In the genomic region with DNA sequence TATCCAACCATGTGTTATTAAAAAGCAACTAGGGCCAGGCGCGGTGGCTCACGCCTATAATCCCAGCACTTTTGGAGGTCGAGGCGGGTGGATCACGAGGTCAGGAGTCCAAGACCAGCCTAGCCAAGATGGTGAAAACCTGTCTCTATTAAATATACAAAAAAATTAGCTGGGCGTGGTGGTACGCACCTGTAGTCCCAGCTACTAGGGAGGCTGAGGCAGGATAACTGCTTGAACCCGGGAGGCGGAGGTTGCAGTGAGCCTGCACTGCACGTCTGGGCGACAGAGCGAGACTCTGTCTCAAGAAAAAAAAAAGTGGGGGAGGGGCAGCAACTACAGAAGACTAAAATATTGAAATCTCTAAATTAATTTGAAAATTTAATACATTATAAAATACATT, we compare ENCODE assay signal across 12 cellular contexts. TPM values are rescaled to one million over a fixed set of nuclear protein-coding genes. Genes with fewer than 3 reads are reported as not detected.
A peak's percentile ranks its signal among the peaks of the same experiment; 100 is the strongest.
DNase-seq lines count a peak whose midpoint lies in the region; ATAC-seq, FAIRE-seq and TF ChIP-seq lines count a peak whose summit lies in the region.
"Had no signal": no experiment of that assay in that cellular context is flagged by ENCODE, and none has a peak within 500 bp of the region (broad histone marks: within the 10 kb centered on the region; RNA-seq: fewer than 3 reads in every experiment).

No MANE protein-coding gene starts in this region.

- FAIRE-seq in kidney (lab: Jason Lieb, UNC) = no peak

- H3K36me3 ChIP-seq in kidney (ENCODE audit: control insufficient read depth in 1 of 2, insufficient read depth in 2 of 2, low read length in 2 of 2) (peaks cover 6 to 12% of the 10 kb centered on the region in 2 donors), HAP-1 (replicated peaks) (peaks cover 68% of the 10 kb centered on the region)

- DNase-seq in kidney (peak; percentile 14), kidney tubule cell (ENCODE audit: low spot score) (no peak), HAP-1 (ENCODE audit: low spot score in 2 of 2) (no peak), glutamatergic neuron (no peak)
- DNase-seq in stimulated activated naive CD4-positive, alpha-beta T cell (lab: John Stamatoyannopoulos, UW) = no peak
- DNase-seq: CD8-positive, alpha-beta T cell; GF-D8; H9 had no signal

- no peak overlapping the region for H3K27ac ChIP-seq in kidney (ENCODE audit: low read depth in 2 of 2, low read length in 2 of 2)

- no peak overlapping the region for H3K27ac Mint-ChIP-seq in glutamatergic neuron (ENCODE audit: unreplicated experiment)
- H3K27ac Mint-ChIP-seq: CD8-positive, alpha-beta T cell; GM23338; H9 had no signal

- H3K27me3 Mint-ChIP-seq in glutamatergic neuron (ENCODE audit: unreplicated experiment) = no peaks in the 10 kb centered on the region

- H3K9ac ChIP-seq in kidney (ENCODE audit: low read length in 2 of 2) = no peak overlapping the region

- no peaks in the 10 kb centered on the region for H3K36me3 Mint-ChIP-seq in glutamatergic neuron (ENCODE audit: unreplicated experiment)

- H3K4me1 ChIP-seq in kidney (ENCODE audit: control insufficient read depth in 1 of 2, insufficient read depth in 1 of 2, low read depth in 1 of 2, low read length in 2 of 2) (no peaks in the 10 kb centered on the region), HAP-1 (no peaks in the 10 kb centered on the region)

- peak; percentile 17 for ATAC-seq in GM18502 (IDR thresholded peaks at IDR 0.05; ENCODE audit: poor library complexity, unreplicated experiment)
- peak; percentile 12 for ATAC-seq in HG02943 (IDR thresholded peaks at IDR 0.05; ENCODE audit: low read depth, unreplicated experiment)
- ATAC-seq: GM23338 had no signal

- H3K4me3 ChIP-seq in kidney (ENCODE audit: low read length in 2 of 2) (no peak overlapping the region), HAP-1 (no peak overlapping the region)
- H3K4me3 ChIP-seq: GM23338 had no signal

- intact Hi-C loops in kidney (cut with DNase I) = no loop called here

- no peaks in the 10 kb centered on the region for H3K27me3 ChIP-seq in HAP-1 (ENCODE audit: low read depth)

- in situ Hi-C loops in HAP-1 (cut with MboI; ENCODE audit: low sequenced_read_pairs) = no loop called here

- H3K4me1 Mint-ChIP-seq in glutamatergic neuron (ENCODE audit: low read depth, unreplicated experiment) = no peaks in the 10 kb centered on the region
- H3K4me1 Mint-ChIP-seq: H9 had no signal

- no peaks in the 10 kb centered on the region for H3K9me3 Mint-ChIP-seq in glutamatergic neuron (ENCODE audit: unreplicated experiment)
- H3K9me3 Mint-ChIP-seq: CD8-positive, alpha-beta T cell; GM23338; H9; HFFc6 had no signal

- no peak overlapping the region for H3K4me3 Mint-ChIP-seq in glutamatergic neuron (ENCODE audit: unreplicated experiment)
- H3K4me3 Mint-ChIP-seq: CD8-positive, alpha-beta T cell; GM23338; H9 had no signal

- H3K9me3 ChIP-seq in kidney (ENCODE audit: control insufficient read depth in 1 of 2, low read length in 2 of 2) = no peaks in the 10 kb centered on the region
- H3K9me3 ChIP-seq in HAP-1 = no peaks in the 10 kb centered on the region

- no peak for TF ChIP-seq CTCF in kidney (IDR thresholded peaks at IDR 0.05; ENCODE audit: borderline replicate concordance, extremely low read depth, insufficient read depth)
- TF ChIP-seq CTCF in glutamatergic neuron (IDR thresholded peaks at IDR 0.05; ENCODE audit: partially characterized antibody, unreplicated experiment) = no peak

RNA-seq across cellular contexts. Expression of a gene that starts 18.4 kb away (rescaled TPM):
- total RNA-seq in kidney = 21.7 TPM
- 12.3 TPM for polyA plus RNA-seq in kidney (ENCODE audit: insufficient read depth, low read depth, low replicate concordance)
- total RNA-seq in glutamatergic neuron (ENCODE audit: unreplicated experiment) = 49.2 TPM
